In genomic region chr4:51909236-51909703, GRCh38 we compare ENCODE assay signal across 1 cellular context.
A peak's percentile ranks its signal among the peaks of the same experiment; 100 is the strongest.
TF ChIP-seq lines count a peak whose summit lies in the region.

No MANE protein-coding gene starts in this region.

TF ChIP-seq in HepG2, 621 proteins besides CTCF, POLR2A, EP300 and RAD21 (continued from another document and continues in another):
- TF ChIP-seq ZNF142 (CRISPR knock-in tag; IDR thresholded peaks at IDR 0.05) (no peak), ZBTB14 (CRISPR knock-in tag; IDR thresholded peaks at IDR 0.05) (no peak), ETS1 (CRISPR knock-in tag; IDR thresholded peaks at IDR 0.05) (no peak), LCORL (IDR thresholded peaks at IDR 0.05) (peak; percentile 54; the same call in 1 of the 2 replicates), LCORL (CRISPR knock-in tag; IDR thresholded peaks at IDR 0.05) (peak; percentile 89), KLF9 (CRISPR knock-in tag; IDR thresholded peaks at IDR 0.05; ENCODE audit: low read depth) (no peak), ONECUT2 (CRISPR knock-in tag; IDR thresholded peaks at IDR 0.05) (no peak), ZNF720 (CRISPR knock-in tag; IDR thresholded peaks at IDR 0.05) (no peak), AFF4 (CRISPR knock-in tag; IDR thresholded peaks at IDR 0.05) (no peak), ZNF343 (CRISPR knock-in tag; IDR thresholded peaks at IDR 0.05) (peak; percentile 93), SOX13 (IDR thresholded peaks at IDR 0.05) (peak; percentile 84), SOX13 (CRISPR knock-in tag; conservative IDR thresholded peaks at IDR 0.05 in 1 of 2, IDR thresholded peaks at IDR 0.05 in 1 of 2) (peak in 1 of 2 experiments; percentile 97; a peak in 2 of 4 replicates), AGO2 (optimal IDR thresholded peaks at IDR 0.05; ENCODE audit: low read depth, low read length) (no peak), ZNF33A (CRISPR knock-in tag; IDR thresholded peaks at IDR 0.05; ENCODE audit: borderline replicate concordance) (peak; percentile 96), ATF1 (CRISPR knock-in tag; IDR thresholded peaks at IDR 0.05) (no peak), ZBTB7B (CRISPR knock-in tag; IDR thresholded peaks at IDR 0.05) (peak; percentile 88), USF2 (IDR thresholded peaks at IDR 0.05; ENCODE audit: low read depth, low read length) (no peak), USF2 (CRISPR knock-in tag; IDR thresholded peaks at IDR 0.05; ENCODE audit: borderline replicate concordance) (no peak), IRF2 (CRISPR knock-in tag; IDR thresholded peaks at IDR 0.05) (peak; percentile 98), ZZZ3 (CRISPR knock-in tag; IDR thresholded peaks at IDR 0.05; ENCODE audit: borderline replicate concordance) (no peak), RFXANK (CRISPR knock-in tag; IDR thresholded peaks at IDR 0.05) (peak; percentile 82; the same call in 1 of the 2 replicates), MEIS1 (CRISPR knock-in tag; IDR thresholded peaks at IDR 0.05; ENCODE audit: borderline replicate concordance) (peak; percentile 95; the same call in 1 of the 2 replicates), RCOR2 (CRISPR knock-in tag; IDR thresholded peaks at IDR 0.05) (peak; percentile 90), CHCHD3 (CRISPR knock-in tag; IDR thresholded peaks at IDR 0.05) (no peak), DZIP1 (CRISPR knock-in tag; IDR thresholded peaks at IDR 0.05) (no peak), ZFP36 (IDR thresholded peaks at IDR 0.05; ENCODE audit: borderline replicate concordance, low read depth, low read length, partially characterized antibody) (no peak), ADNP (CRISPR knock-in tag; IDR thresholded peaks at IDR 0.05) (0 out of 2 replicates have a peak, but pooled peaks have one; percentile 24), RXRB (CRISPR knock-in tag; IDR thresholded peaks at IDR 0.05; ENCODE audit: borderline replicate concordance) (peak; percentile 92), GRHL1 (CRISPR knock-in tag; conservative IDR thresholded peaks at IDR 0.05) (no peak), ZNF564 (CRISPR knock-in tag; IDR thresholded peaks at IDR 0.05) (peak; percentile 41; the same call in 1 of the 2 replicates), ZSCAN5A (CRISPR knock-in tag; IDR thresholded peaks at IDR 0.05; ENCODE audit: borderline replicate concordance) (peak; percentile 92; the same call in 1 of the 2 replicates), ZBTB3 (CRISPR knock-in tag; IDR thresholded peaks at IDR 0.05; ENCODE audit: borderline replicate concordance, low read depth) (no peak), GATAD2A (CRISPR knock-in tag; IDR thresholded peaks at IDR 0.05) (peak; percentile 99), ZNF354B (CRISPR knock-in tag; IDR thresholded peaks at IDR 0.05) (0 out of 2 replicates have a peak, but pooled peaks have one; percentile 81), ZNF256 (CRISPR knock-in tag; conservative IDR thresholded peaks at IDR 0.05) (no peak), DMTF1 (CRISPR knock-in tag; IDR thresholded peaks at IDR 0.05) (no peak)
